8 cellular contexts compared by ENCODE assay signal in genomic region chr6:52890018-52890417, GRCh38. TPM values are rescaled to one million over a fixed set of nuclear protein-coding genes. Genes with fewer than 3 reads are reported as not detected.
"Had no signal": no experiment of that assay in that cellular context is flagged by ENCODE, and none has a peak within 500 bp of the region (broad histone marks: within the 10 kb centered on the region; RNA-seq: fewer than 3 reads in every experiment).

No MANE protein-coding gene starts in this region.

- DNase-seq: GM23248, GOT3, H7, HFFc6, IMR-90 had no signal

- H3K9me3 Mint-ChIP-seq: HFFc6 had no signal

- H3K4me3 Mint-ChIP-seq: HFFc6 had no signal

- ATAC-seq: HCT116 had no signal

- H3K27ac Mint-ChIP-seq: HFFc6 had no signal

RNA-seq across cellular contexts. Expression of gene GSTA3, which starts 19.5 kb away (rescaled TPM):
- total RNA-seq: GM23248, H7, HFFc6, HT-29, IMR-90 had no signal

RNA-seq across cellular contexts. Expression of gene GSTA5, which starts 49.4 kb away (rescaled TPM):
- total RNA-seq: GM23248, H4, H7, HFFc6, HT-29, IMR-90 had no signal
